In the genomic region with DNA sequence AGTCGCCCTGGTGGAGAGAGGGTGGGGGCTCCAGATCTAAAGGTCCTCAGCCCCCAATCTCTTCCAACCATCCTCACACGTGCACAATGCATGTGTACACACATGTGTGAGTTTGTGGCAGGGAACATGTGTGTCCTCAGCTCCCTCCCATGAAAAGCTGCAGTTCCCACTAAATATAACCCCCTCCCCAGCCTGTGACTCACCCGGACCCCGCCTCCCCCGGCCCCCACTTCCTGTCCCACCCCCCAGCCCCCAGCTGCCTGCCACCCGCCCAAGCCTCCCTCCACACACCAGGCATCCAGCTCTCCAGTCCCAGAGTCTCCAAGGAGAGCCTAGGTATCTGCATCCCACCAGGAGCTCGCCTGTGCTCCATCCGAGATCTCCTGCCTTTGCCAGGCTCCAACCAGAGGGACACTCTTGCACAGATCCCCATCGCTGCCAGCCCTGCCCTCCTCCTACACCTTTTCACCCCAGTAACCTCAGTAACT, we compare ENCODE assay signal across 8 cellular contexts. TPM values are rescaled to one million over a fixed set of nuclear protein-coding genes. Genes with fewer than 3 reads are reported as not detected.
DNase-seq lines count a peak whose midpoint lies in the region; ATAC-seq and TF ChIP-seq lines count a peak whose summit lies in the region.

No MANE protein-coding gene starts in this region.

- H3K9me3 ChIP-seq in PC-9 (ENCODE audit: insufficient read depth, low read depth): no peaks in the 10 kb centered on the region
- no peaks in the 10 kb centered on the region for H3K9me3 ChIP-seq in prostate gland

- no peak overlapping the region for H2AFZ ChIP-seq in PC-9

- POLR2A ChIA-PET in PC-9 (lab: Charles Lee; ENCODE audit: unreplicated experiment): interaction anchor here (0.5 to 0.7 kb wide), 3 partner anchors 8 to 188 kb away, joined by 4 to 5 read pairs (median 4); no protein-coding TSS in a partner anchor

- H3F3A ChIP-seq in PC-9 (ENCODE audit: insufficient read depth, low read depth): peaks cover 38% of the 10 kb centered on the region

- intact Hi-C loops in PC-9 (cut with micrococcal nuclease; ENCODE audit: unreplicated experiment) (loop anchor here (1.0 to 2.0 kb wide), 2 partner anchors 46 to 169 kb away; no protein-coding TSS in a partner anchor), prostate gland (cut with DNase I) (no loop called here)

- H3K36me3 ChIP-seq in PC-9 (ENCODE audit: low read depth): no peaks in the 10 kb centered on the region
- no peaks in the 10 kb centered on the region for H3K36me3 ChIP-seq in prostate gland

- CTCF ChIA-PET in PC-9 (lab: Charles Lee): no interaction called here

- no peaks in the 10 kb centered on the region for H3K9me2 ChIP-seq in PC-9 (ENCODE audit: insufficient read depth)

- no peak for TF ChIP-seq POLR2A in prostate gland (IDR thresholded peaks at IDR 0.05)

- H3K27ac ChIP-seq in PC-9 (no peak overlapping the region), prostate gland (peak overlapping the region; percentile 49 to 67)

- DNase-seq in ELR (ENCODE audit: low read depth) (peak; percentile 46), PC-9 (no peak), epithelial cell of proximal tubule (ENCODE audit: low read depth) (no peak), prostate gland (ENCODE audit: low spot score) (no peak)

- H3K4me2 ChIP-seq in PC-9: peak overlapping the region; percentile 51

- no peak for TF ChIP-seq CTCF in PC-9 (conservative IDR thresholded peaks at IDR 0.05)
- TF ChIP-seq CTCF in epithelial cell of proximal tubule (conservative IDR thresholded peaks at IDR 0.05; ENCODE audit: low read depth, low read length): no peak
- no peak for TF ChIP-seq CTCF in prostate gland (IDR thresholded peaks at IDR 0.05)

- BruUV-seq in PC-9 (replicated peaks; lab: Mats Ljungman, UMichigan): no TSS peak

- peaks cover 22% of the 10 kb centered on the region for H3K4me1 ChIP-seq in PC-9 (replicated peaks; ENCODE audit: insufficient read depth)
- peaks cover 10% of the 10 kb centered on the region for H3K4me1 ChIP-seq in prostate gland (replicated peaks)

- no peaks in the 10 kb centered on the region for H3K27me3 ChIP-seq in PC-9 (ENCODE audit: insufficient read depth, low read depth)
- H3K27me3 ChIP-seq in prostate gland (replicated peaks; ENCODE audit: insufficient read depth): no peaks in the 10 kb centered on the region

- ATAC-seq in HG02588 (IDR thresholded peaks at IDR 0.05; ENCODE audit: unreplicated experiment) (no peak), HG02642 (IDR thresholded peaks at IDR 0.05; ENCODE audit: poor library complexity, unreplicated experiment) (no peak), HG03039 (IDR thresholded peaks at IDR 0.05; ENCODE audit: unreplicated experiment) (no peak), HG03196 (IDR thresholded peaks at IDR 0.05; ENCODE audit: unreplicated experiment) (no peak)

- H3K4me3 ChIP-seq in PC-9 (no peak overlapping the region), epithelial cell of proximal tubule (ENCODE audit: low read depth, low read length) (peak overlapping the region; percentile 65), prostate gland (no peak overlapping the region)

- H4K20me1 ChIP-seq in PC-9 (ENCODE audit: insufficient read depth): peaks cover 2% of the 10 kb centered on the region

- 17% methylated on average over 9 of the region's 9 CpGs for WGBS in prostate gland

- 0 out of 2 replicates have a peak, but pooled peaks cover 4% of the 10 kb centered on the region for H3K79me2 ChIP-seq in PC-9 (ENCODE audit: low read depth)

RNA-seq across cellular contexts. Expression of gene DLG4, which starts 3.9 kb away (rescaled TPM):
- total RNA-seq in PC-9 (2021) (27.1 and 32.8 TPM in 2 replicates), epithelial cell of proximal tubule (2.6 and 7.8 TPM in 2 replicates), prostate gland (10 to 100 TPM in 1 of 2 donors, 1 to 10 TPM in 1; 9.3 to 31.6 TPM)

RNA-seq across cellular contexts. Expression of gene ACADVL, which starts 4.0 kb away (rescaled TPM):
- total RNA-seq in PC-9 (2021): 531 and 604 TPM in 2 replicates
- 320 and 573 TPM in 2 replicates for total RNA-seq in epithelial cell of proximal tubule
- total RNA-seq in prostate gland: 100 to 1,000 TPM; 589 to 593 TPM

RNA-seq across cellular contexts. Expression of gene DVL2, which starts 18.6 kb away (rescaled TPM):
- 77.9 and 86.8 TPM in 2 replicates for total RNA-seq in PC-9 (2021)
- total RNA-seq in epithelial cell of proximal tubule: 46.5 and 68.0 TPM in 2 replicates
- total RNA-seq in prostate gland: 100 to 1,000 TPM in 1 of 2 donors, 10 to 100 TPM in 1; 52.3 to 116 TPM

RNA-seq across cellular contexts. Expression of gene PHF23, which starts 23.6 kb away (rescaled TPM):
- total RNA-seq in PC-9 (2021) (64.5 and 65.8 TPM in 2 replicates), epithelial cell of proximal tubule (27.1 and 42.8 TPM in 2 replicates), prostate gland (10 to 100 TPM; 41.2 to 92.5 TPM)

RNA-seq across cellular contexts. Expression of gene GABARAP, which starts 26.6 kb away (rescaled TPM):
- total RNA-seq in PC-9 (2021): 424 and 457 TPM in 2 replicates
- 298 and 570 TPM in 2 replicates for total RNA-seq in epithelial cell of proximal tubule
- 100 to 1,000 TPM; 493 to 527 TPM for total RNA-seq in prostate gland
